ENCODE assay signal across 30 cellular contexts in the genomic region with DNA sequence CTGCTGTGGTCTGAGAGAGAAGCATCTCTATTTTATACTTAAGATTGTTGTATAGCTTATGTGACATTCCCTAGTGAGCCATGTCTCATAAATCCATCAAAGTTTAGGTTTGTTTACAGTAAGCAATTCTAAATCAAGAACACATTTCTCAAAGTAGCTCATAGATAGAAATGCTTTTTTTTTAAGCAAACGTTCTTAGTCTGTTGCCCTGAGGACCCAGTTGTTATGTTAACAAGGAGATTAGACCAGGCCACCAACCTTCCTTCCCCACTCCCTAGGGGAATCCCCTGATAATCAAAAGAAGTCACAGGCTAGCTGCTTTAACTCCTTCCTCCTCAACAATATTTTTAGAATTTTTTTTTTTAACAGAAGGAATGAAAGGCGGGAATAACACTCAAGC.
"Had no signal": no experiment of that assay in that cellular context is flagged by ENCODE, and none has a peak within 500 bp of the region (broad histone marks: within the 10 kb centered on the region; RNA-seq: fewer than 3 reads in every experiment).

No MANE protein-coding gene starts in this region.

- H3K4me3 ChIP-seq: gastroesophageal sphincter, skin epidermis, upper lobe of left lung, vagina had no signal

- H3K4me3 Mint-ChIP-seq: activated B cell treated with CpG ODN at 0.5 μM for 24 hours; activated CD8-positive, alpha-beta T cell treated with anti-CD3 and anti-CD28 coated beads for 36 hours; activated T-cell treated with anti-CD3 and anti-CD28 coated beads, Interleukin-2, amount 50 U/mL, for 4 hours; activated T-helper 17 cell treated with anti-CD3 and anti-CD28 coated beads, Interleukin-2, amount 50 U/mL, for 72 hours; effector memory CD8-positive, alpha-beta T cell; nephron; stimulated activated memory B cell treated with anti-CD40 and anti-IgM and Interleukin-4, amounts not matched to agents 10 μg/mL and 1 μg/mL and 100 μg/mL, for 72 hours; stimulated activated naive CD8-positive, alpha-beta T cell treated with anti-CD3 and anti-CD28 coated beads, Interleukin-15, amount 100 ng/mL, for 72 hours; T-helper 1 cell treated with Interleukin-12 subunit alpha and Interleukin-12 subunit beta and Interleukin-4 antibody, amounts not matched to agents 30 μg/mL and 1 μg/mL, for 36 hours had no signal

- H3K4me1 Mint-ChIP-seq: activated B cell treated with CpG ODN at 0.5 μM for 24 hours; activated T-helper 17 cell treated with anti-CD3 and anti-CD28 coated beads, Interleukin-2, amount 50 U/mL, for 72 hours; nephron; stimulated activated memory B cell treated with anti-CD40 and anti-IgM and Interleukin-4, amounts not matched to agents 10 μg/mL and 1 μg/mL and 100 μg/mL, for 72 hours; stimulated activated naive CD8-positive, alpha-beta T cell treated with anti-CD3 and anti-CD28 coated beads, Interleukin-15, amount 100 ng/mL, for 72 hours had no signal

- H3K27me3 Mint-ChIP-seq: activated B cell treated with CpG ODN at 0.5 μM for 24 hours; activated CD8-positive, alpha-beta T cell treated with anti-CD3 and anti-CD28 coated beads for 36 hours; progenitor cell of endocrine pancreas; stimulated activated memory B cell treated with anti-CD40 and anti-IgM and Interleukin-4, amounts not matched to agents 10 μg/mL and 1 μg/mL and 100 μg/mL, for 72 hours; stimulated activated naive CD8-positive, alpha-beta T cell treated with anti-CD3 and anti-CD28 coated beads, Interleukin-15, amount 100 ng/mL, for 72 hours had no signal

- H3K27me3 ChIP-seq: brain microvascular endothelial cell, gastroesophageal sphincter, neutrophil, upper lobe of left lung, vagina had no signal

- DNase-seq: activated B cell treated with CpG ODN at 0.5 μM for 24 hours; activated CD4-positive, alpha-beta T cell treated with anti-CD3 and anti-CD28 coated beads, Interleukin-2, amount 50 U/mL, for 1 hour; activated CD8-positive, alpha-beta T cell treated with anti-CD3 and anti-CD28 coated beads for 36 hours; activated gamma-delta T cell treated with Interleukin-2 at 50 U/mL for 16 hours; activated naive CD4-positive, alpha-beta T cell treated with anti-CD3 and anti-CD28 coated beads, Interleukin-2, amount 50 U/mL, for 16 hours; activated T-cell treated with anti-CD3 and anti-CD28 coated beads, Interleukin-2, amount 50 U/mL, for 4 hours; amniotic stem cell; brain microvascular endothelial cell; cortex of kidney; effector memory CD8-positive, alpha-beta T cell; erythroblast; head of caudate nucleus; hypothalamus; left cardiac atrium; left ventricle myocardium superior; stimulated activated CD4-positive, alpha-beta T cell treated with anti-CD3 and anti-CD28 coated beads, Interleukin-4, amount 100 ng/mL, for 4 hours; stimulated activated CD8-positive, alpha-beta memory T cell treated with anti-CD3 and anti-CD28 coated beads, Interleukin-4, amount 100 ng/mL, for 48 hours; stimulated activated naive CD8-positive, alpha-beta T cell treated with anti-CD3 and anti-CD28 coated beads, Interleukin-15, amount 100 ng/mL, for 72 hours; substantia nigra; T-helper 9 cell; upper lobe of left lung had no signal

- H3K4me1 ChIP-seq: gastroesophageal sphincter, upper lobe of left lung, vagina had no signal

- H3K9me3 ChIP-seq: gastroesophageal sphincter, neutrophil, upper lobe of left lung, vagina had no signal

- H3K36me3 Mint-ChIP-seq: stimulated activated memory B cell treated with anti-CD40 and anti-IgM and Interleukin-4, amounts not matched to agents 10 μg/mL and 1 μg/mL and 100 μg/mL, for 72 hours had no signal

- H3K9me3 Mint-ChIP-seq: activated T-cell treated with anti-CD3 and anti-CD28 coated beads, Interleukin-2, amount 50 U/mL, for 4 hours; T-helper 1 cell treated with Interleukin-12 subunit alpha and Interleukin-12 subunit beta and Interleukin-4 antibody, amounts not matched to agents 30 μg/mL and 1 μg/mL, for 36 hours had no signal

- H3K27ac Mint-ChIP-seq: activated B cell treated with CpG ODN at 0.5 μM for 24 hours; activated CD8-positive, alpha-beta T cell treated with anti-CD3 and anti-CD28 coated beads for 36 hours; activated T-helper 17 cell treated with anti-CD3 and anti-CD28 coated beads, Interleukin-2, amount 50 U/mL, for 72 hours; effector memory CD8-positive, alpha-beta T cell; progenitor cell of endocrine pancreas; stimulated activated memory B cell treated with anti-CD40 and anti-IgM and Interleukin-4, amounts not matched to agents 10 μg/mL and 1 μg/mL and 100 μg/mL, for 72 hours; stimulated activated naive CD8-positive, alpha-beta T cell treated with anti-CD3 and anti-CD28 coated beads, Interleukin-15, amount 100 ng/mL, for 72 hours; T-helper 1 cell treated with Interleukin-12 subunit alpha and Interleukin-12 subunit beta and Interleukin-4 antibody, amounts not matched to agents 30 μg/mL and 1 μg/mL, for 36 hours had no signal

- H3K27ac ChIP-seq: brain microvascular endothelial cell, gastroesophageal sphincter, neutrophil, skin epidermis, upper lobe of left lung, vagina had no signal

- H3K36me3 ChIP-seq: brain microvascular endothelial cell, gastroesophageal sphincter, neutrophil, upper lobe of left lung, vagina had no signal
